10 cellular contexts compared by ENCODE assay signal in genomic region chr2:16774980-16775963, GRCh38.
DNase-seq lines count a peak whose midpoint lies in the region; ATAC-seq and TF ChIP-seq lines count a peak whose summit lies in the region.
"Had no signal": no experiment of that assay in that cellular context is flagged by ENCODE, and none has a peak within 500 bp of the region (broad histone marks: within the 10 kb centered on the region; RNA-seq: fewer than 3 reads in every experiment).

No MANE protein-coding gene starts in this region.

- H3K36me3 Mint-ChIP-seq in T-helper 17 cell (ENCODE audit: low read depth): no peaks in the 10 kb centered on the region

- no peaks in the 10 kb centered on the region for H3F3A ChIP-seq in OCI-LY1 (ENCODE audit: insufficient read depth, low read length)

- no peaks in the 10 kb centered on the region for H3K9me2 ChIP-seq in OCI-LY1 (ENCODE audit: low read depth, low read length)

- H2BK12ac ChIP-seq in trophoblast cell (ENCODE audit: low read length): no peak overlapping the region

- peaks cover 2% of the 10 kb centered on the region for H3K4me1 Mint-ChIP-seq in T-helper 17 cell

- H3K9ac ChIP-seq in OCI-LY1 (ENCODE audit: low read length) (no peak overlapping the region), trophoblast cell (ENCODE audit: low read length) (no peak overlapping the region)

- no peak overlapping the region for H3K4ac ChIP-seq in trophoblast cell (ENCODE audit: low read depth, low read length)

- H3K9me3 ChIP-seq in OCI-LY1 (ENCODE audit: low read length): no peaks in the 10 kb centered on the region
- no peaks in the 10 kb centered on the region for H3K9me3 ChIP-seq in trophoblast cell (ENCODE audit: insufficient read depth, low read depth, low read length)
- H3K9me3 ChIP-seq in T-helper 17 cell (ENCODE audit: control insufficient read depth, low read length, poor library complexity, severe bottlenecking): no peaks in the 10 kb centered on the region

- peak; percentile 42; the same call in 1 of the 2 replicates for TF ChIP-seq CTCF in OCI-LY1 (IDR thresholded peaks at IDR 0.05; ENCODE audit: low read length)
- TF ChIP-seq CTCF in choroid plexus epithelial cell (conservative IDR thresholded peaks at IDR 0.05; ENCODE audit: low read depth, low read length): peak; percentile 51

- no peak overlapping the region for H2BK120ac ChIP-seq in trophoblast cell (ENCODE audit: insufficient read depth, low read length, poor library complexity)

- H3K27me3 ChIP-seq in OCI-LY1 (ENCODE audit: insufficient read depth, low read length): no peaks in the 10 kb centered on the region
- H3K27me3 ChIP-seq in trophoblast cell (ENCODE audit: insufficient read depth, low read length): no peaks in the 10 kb centered on the region

- no peak overlapping the region for H4K8ac ChIP-seq in trophoblast cell (ENCODE audit: low read depth, low read length)

- DNase-seq in HuH-7.5 (ENCODE audit: low spot score) (peak; percentile 33), choroid plexus epithelial cell (ENCODE audit: low read depth) (peak; percentile 49), trophoblast cell (peak; percentile 80 to 93), HUDEP-2 (lab: John Stamatoyannopoulos, UW; ENCODE audit: unreplicated experiment in 76 of 76) (no peak), T-helper 17 cell (no peak), T-helper 9 cell (no peak)
- DNase-seq: activated gamma-delta T cell had no signal

- H4K91ac ChIP-seq in trophoblast cell (ENCODE audit: low read depth, low read length): no peak overlapping the region

- no peak overlapping the region for H3K4me2 ChIP-seq in OCI-LY1 (ENCODE audit: low read length)
- no peak overlapping the region for H3K4me2 ChIP-seq in trophoblast cell (ENCODE audit: low read length)

- no peak overlapping the region for H3K18ac ChIP-seq in trophoblast cell (ENCODE audit: low read length)

- no peak overlapping the region for H2BK5ac ChIP-seq in trophoblast cell (ENCODE audit: low read depth, low read length, poor library complexity)

- H4K12ac ChIP-seq in trophoblast cell (ENCODE audit: low read depth, low read length): no peak overlapping the region

- H3K14ac ChIP-seq in trophoblast cell (ENCODE audit: low read length): no peak overlapping the region

- H3K4me1 ChIP-seq in OCI-LY1 (ENCODE audit: insufficient read depth, low read length, severe bottlenecking): no peaks in the 10 kb centered on the region
- peaks cover 3 to 4% of the 10 kb centered on the region in 2 experiments for H3K4me1 ChIP-seq in trophoblast cell (ENCODE audit: control insufficient read depth in 1 of 2, insufficient read depth in 2 of 2, low read length in 2 of 2)

- H3K79me2 ChIP-seq in OCI-LY1 (ENCODE audit: insufficient read depth, low read length): no peaks in the 10 kb centered on the region
- no peaks in the 10 kb centered on the region for H3K79me2 ChIP-seq in trophoblast cell (ENCODE audit: control insufficient read depth, insufficient read depth, low read length, poor library complexity)

- no peaks in the 10 kb centered on the region for H4K20me1 ChIP-seq in OCI-LY1 (ENCODE audit: insufficient read depth, low read length)

- H2AK5ac ChIP-seq in trophoblast cell (ENCODE audit: low read length): no peak overlapping the region

- H2AFZ ChIP-seq in OCI-LY1 (ENCODE audit: low read length) (no peak overlapping the region), trophoblast cell (ENCODE audit: insufficient read depth, low read length, poor library complexity) (no peak overlapping the region)

- no peaks in the 10 kb centered on the region for H3K79me1 ChIP-seq in trophoblast cell (ENCODE audit: low read length)

- H3K36me3 ChIP-seq in OCI-LY1 (ENCODE audit: insufficient read depth, low read length) (no peaks in the 10 kb centered on the region), trophoblast cell (ENCODE audit: control insufficient read depth in 1 of 2, insufficient read depth in 2 of 2, low read length in 2 of 2) (no peaks in the 10 kb centered on the region)

- H3K4me3 Mint-ChIP-seq in T-helper 17 cell: no peak overlapping the region

- no CpG with 5 or more reads among the region's 17 CpGs for WGBS in trophoblast cell (ENCODE audit: extremely low coverage, insufficient coverage, insufficient read length)

- H3K27ac Mint-ChIP-seq in T-helper 17 cell: no peak overlapping the region

- no peak overlapping the region for H3K27ac ChIP-seq in OCI-LY1 (ENCODE audit: low read depth, low read length, poor library complexity, severe bottlenecking)
- no peak overlapping the region for H3K27ac ChIP-seq in trophoblast cell (ENCODE audit: low read depth, low read length)
- H3K27ac ChIP-seq: epithelial cell of prostate, SK-N-MC had no signal

- H3K27me3 Mint-ChIP-seq in T-helper 17 cell: peaks cover 30% of the 10 kb centered on the region

- no peak overlapping the region for H3K4me3 ChIP-seq in OCI-LY1 (ENCODE audit: low read depth, low read length, poor library complexity, severe bottlenecking)
- H3K4me3 ChIP-seq in choroid plexus epithelial cell (ENCODE audit: low read depth, low read length): no peak overlapping the region
- no peak overlapping the region for H3K4me3 ChIP-seq in trophoblast cell (ENCODE audit: low read depth, low read length)
- H3K4me3 ChIP-seq: SK-N-MC had no signal

- ATAC-seq in T-helper 17 cell: no peak

- no peak overlapping the region for H3K23ac ChIP-seq in trophoblast cell (ENCODE audit: low read length)

Comparison
In these comparisons a context has a peak if more than half of its experiments do, and no peak if none do; other contexts are left out.
1. DNase-seq: peak in HuH-7.5 (single experiment), choroid plexus epithelial cell (single experiment) and trophoblast cell (2 of 2); none in HUDEP-2 (0 of 76), T-helper 17 cell (0 of 3) and T-helper 9 cell (single experiment).